In genomic region chr2:42099431-42100173, GRCh38 we compare ENCODE assay signal across 12 cellular contexts. TPM values are rescaled to one million over a fixed set of nuclear protein-coding genes. Genes with fewer than 3 reads are reported as not detected.
DNase-seq lines count a peak whose midpoint lies in the region; ATAC-seq, FAIRE-seq and TF ChIP-seq lines count a peak whose summit lies in the region.
"Had no signal": no experiment of that assay in that cellular context is flagged by ENCODE, and none has a peak within 500 bp of the region (broad histone marks: within the 10 kb centered on the region; RNA-seq: fewer than 3 reads in every experiment).

No MANE protein-coding gene starts in this region.

- peak; percentile 16 for ATAC-seq in GM19043 (IDR thresholded peaks at IDR 0.05; ENCODE audit: low read depth, unreplicated experiment)
- ATAC-seq in natural killer cell: no peak
- ATAC-seq in HG02840 (IDR thresholded peaks at IDR 0.05; ENCODE audit: low FRiP score, unreplicated experiment): no peak
- ATAC-seq in GM18870 (IDR thresholded peaks at IDR 0.05; ENCODE audit: unreplicated experiment): no peak

- H3K4me3 Mint-ChIP-seq in natural killer cell: peak overlapping the region; percentile 69

- H3K4me3 ChIP-seq in ascending aorta: no peak overlapping the region

- DNase-seq in CD1c-positive myeloid dendritic cell (ENCODE audit: extremely low spot score): peak; percentile 48
- DNase-seq in ascending aorta (ENCODE audit: low spot score in 2 of 2): peak in 1 of 2 donors; percentile 44
- DNase-seq in natural killer cell: no peak
- no peak for DNase-seq in H4 (ENCODE audit: low spot score)
- DNase-seq in H54 (ENCODE audit: insufficient read length, low spot score): no peak
- DNase-seq: activated CD4-positive, alpha-beta T cell treated with anti-CD3 and anti-CD28 coated beads, Interleukin-2, amount 50 U/mL, for 1 hour; H7; NCI-H1694 had no signal

- H3K27me3 Mint-ChIP-seq in natural killer cell (ENCODE audit: low read depth in 2 of 2): no peaks in the 10 kb centered on the region

- peaks cover 28 to 49% of the 10 kb centered on the region in 2 donors for H3K4me1 Mint-ChIP-seq in natural killer cell

- no peaks in the 10 kb centered on the region for H3K9me3 ChIP-seq in ascending aorta

- peak overlapping the region; percentile 53 to 68 for H3K27ac Mint-ChIP-seq in natural killer cell

- H3K36me3 Mint-ChIP-seq in natural killer cell: no peaks in the 10 kb centered on the region

- no peaks in the 10 kb centered on the region for H3K27me3 ChIP-seq in ascending aorta

- intact Hi-C loops in ascending aorta (cut with DNase I) (no loop called here), natural killer cell (cut with micrococcal nuclease) (no loop called here)

- peaks cover 0 to 37% of the 10 kb centered on the region in 2 donors for H3K4me1 ChIP-seq in ascending aorta

- FAIRE-seq in H54 (lab: Jason Lieb, UNC): no peak
- FAIRE-seq: frontal cortex had no signal

- peak overlapping the region; percentile 93 to 94 for H3K27ac ChIP-seq in ascending aorta

- TF ChIP-seq CTCF in ascending aorta (IDR thresholded peaks at IDR 0.05): no peak
- TF ChIP-seq CTCF in natural killer cell (IDR thresholded peaks at IDR 0.05): no peak

- no peak for TF ChIP-seq POLR2A in H54 (IDR thresholded peaks at IDR 0.05; ENCODE audit: low read depth, low read length)

- H3K9me3 Mint-ChIP-seq in natural killer cell: peaks cover 0 to 3% of the 10 kb centered on the region in 2 donors

- H3K36me3 ChIP-seq in ascending aorta: no peaks in the 10 kb centered on the region

RNA-seq across cellular contexts. Expression of gene PKDCC, which starts 51.8 kb away (rescaled TPM):
- total RNA-seq in ascending aorta (210 TPM), natural killer cell (under 1 TPM in 1 of 3 donors, not detected in 2; 0.50 TPM)
- total RNA-seq in H4 (2014; rRNA removed; shearing (Covaris generic)): 10.2 and 17.2 TPM in 2 replicates

Comparison
In these comparisons a context has a peak if more than half of its experiments do, and no peak if none do; other contexts are left out.
1. RNA of gene PKDCC, which starts 51.8 kb away (total RNA-seq): 210 TPM in ascending aorta (single experiment); 10.2 to 17.2 TPM in H4 and 0.50 TPM in natural killer cell; every median in the first group is over 10 times any median in the second.